8 cellular contexts compared by ENCODE assay signal in genomic region chr17:10198509-10199249, GRCh38. TPM values are rescaled to one million over a fixed set of nuclear protein-coding genes. Genes with fewer than 3 reads are reported as not detected.
A peak's percentile ranks its signal among the peaks of the same experiment; 100 is the strongest.
DNase-seq lines count a peak whose midpoint lies in the region; ATAC-seq and TF ChIP-seq lines count a peak whose summit lies in the region.

TSS of gene GAS7 (minus strand) at chr17:10198606.

- peak; percentile 74 for ATAC-seq in GM19351 (IDR thresholded peaks at IDR 0.05; ENCODE audit: unreplicated experiment)
- peak; percentile 63 for ATAC-seq in body of pancreas
- ATAC-seq in GM18861 (IDR thresholded peaks at IDR 0.05; ENCODE audit: unreplicated experiment), result no peak

- POLR2A ChIA-PET in AG04450 (lab: Yijun Ruan, JAX), result no interaction called here

- H3K4me1 ChIP-seq in body of pancreas, result peaks cover 14% of the 10 kb centered on the region

- no peak for TF ChIP-seq POLR2A in body of pancreas (IDR thresholded peaks at IDR 0.05)

- H3K27ac ChIP-seq in AG04450 (ENCODE audit: low read depth, low read length) (no peak within 1 kb of the TSS), body of pancreas (peak within 1 kb of the TSS in 1 of 4 donors; percentile 14)

- TF ChIP-seq CTCF in AG04450 (IDR thresholded peaks at IDR 0.05; ENCODE audit: low read depth, low read length), result no peak
- no peak for TF ChIP-seq CTCF in body of pancreas (IDR thresholded peaks at IDR 0.05)

- H3K4me3 ChIP-seq in AG04450 (ENCODE audit: low read depth, low read length), result peak within 1 kb of the TSS; percentile 59
- peak within 1 kb of the TSS in 1 of 2 donors; percentile 21 for H3K4me3 ChIP-seq in body of pancreas

- H3K36me3 ChIP-seq in body of pancreas (replicated peaks in 1 of 2; ENCODE audit: insufficient read depth in 1 of 2, low read depth in 2 of 2), result no peaks in the 10 kb centered on the region

- DNase-seq in AG04450 (ENCODE audit: low read depth, low spot score) (no peak), NOMO-1 treated with DMSO at 0.1 percent for 48 hours (lab: John Stamatoyannopoulos, UW; ENCODE audit: unreplicated experiment) (peak; percentile 50), body of pancreas (peak in 3 of 4 donors; percentile 41 to 45 (median 43)), islet precursor cell (peak; percentile 93), NCI-H1092 (lab: John Stamatoyannopoulos, UW) (no peak)
- peak; percentile 15 for DNase-seq in stimulated activated CD4-positive, alpha-beta T cell treated with anti-CD3 and anti-CD28 coated beads, Interleukin-4, amount 100 ng/mL, for 1 hour

- WGBS in body of pancreas, 2 donors, result 0 to 1% methylated on average over 23 to 78 of the region's 86 CpGs

- H3K9me3 ChIP-seq in AG04450 (ENCODE audit: control insufficient read depth, insufficient read depth, low read length), result peaks cover 10% of the 10 kb centered on the region
- no peaks in the 10 kb centered on the region for H3K9me3 ChIP-seq in body of pancreas

- H3K27me3 ChIP-seq in AG04450 (ENCODE audit: control insufficient read depth, insufficient read depth, low read length) (peaks cover 12% of the 10 kb centered on the region), body of pancreas (peaks cover 0 to 8% of the 10 kb centered on the region in 2 donors)

- intact Hi-C loops in body of pancreas (cut with DNase I), result no loop called here

- CTCF ChIA-PET in AG04450 (lab: Charles Lee), result interaction anchor here (0.6 kb wide), 1 partner anchor 498 kb away, joined by 4 read pairs; no protein-coding TSS in a partner anchor

RNA-seq across cellular contexts. Expression of gene GAS7, which starts in this region (rescaled TPM):
- polyA plus RNA-seq in AG04450 (2011; rRNA removed), result 5.6 and 6.3 TPM in 2 replicates
- 11.4 and 12.5 TPM in 2 replicates for polyA minus RNA-seq in AG04450 (2011; rRNA and poly(A)+ RNA removed)
- total RNA-seq in body of pancreas, result 10 to 100 TPM in 1 of 2 donors, 1 to 10 TPM in 1; 8.0 to 20.1 TPM

Comparison
In these comparisons a context has a peak if more than half of its experiments do, and no peak if none do; other contexts are left out.
1. DNase-seq: peak in NOMO-1 treated with DMSO at 0.1 percent for 48 hours (single experiment), body of pancreas (3 of 4), islet precursor cell (single experiment) and stimulated activated CD4-positive, alpha-beta T cell treated with anti-CD3 and anti-CD28 coated beads, Interleukin-4, amount 100 ng/mL, for 1 hour (single experiment); none in AG04450 (single experiment) and NCI-H1092 (single experiment).